In the genomic region with DNA sequence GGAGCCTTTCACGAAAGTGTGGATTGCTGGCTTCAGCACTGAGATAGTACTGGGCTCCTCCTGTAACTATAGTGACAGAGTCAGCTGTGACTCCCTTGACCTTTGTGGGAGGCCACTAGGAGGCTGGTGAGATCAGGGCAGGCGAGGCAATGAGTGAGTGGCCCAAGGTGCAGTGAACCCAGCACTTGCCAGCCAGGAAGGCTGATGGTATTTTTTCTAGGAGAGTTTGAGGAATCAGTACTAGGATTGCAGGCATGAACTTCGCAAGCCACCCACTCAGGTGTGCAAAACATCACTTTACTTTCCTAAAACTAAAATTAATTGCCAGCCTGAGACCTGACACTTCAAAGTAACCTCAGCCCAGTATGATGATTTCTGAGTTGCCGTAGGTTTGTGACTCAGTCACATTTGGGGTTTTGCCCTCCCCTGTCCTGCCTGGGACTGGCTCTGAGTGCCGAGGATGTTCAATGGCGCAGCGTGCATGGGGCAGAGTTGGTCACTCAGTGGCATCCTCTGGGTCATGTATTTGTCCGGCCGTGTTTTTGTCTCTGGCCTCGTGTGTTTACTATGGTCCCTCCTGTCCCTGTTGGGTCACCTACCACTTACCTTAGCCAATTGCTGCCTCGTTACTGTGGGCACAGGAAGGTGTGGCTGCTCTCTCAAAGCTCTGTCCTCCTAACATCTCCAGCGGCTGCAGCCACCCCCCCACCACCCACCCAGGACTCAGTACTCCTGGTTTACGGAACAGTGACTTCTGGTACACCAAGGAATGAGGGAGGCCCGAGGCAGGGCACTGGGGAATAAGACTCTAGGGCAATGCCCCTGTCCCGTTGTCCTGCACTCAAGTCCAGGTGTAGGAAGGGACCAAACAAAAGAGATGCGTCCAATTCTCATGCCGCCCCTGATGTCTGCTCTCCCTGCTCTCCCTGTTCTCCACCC, we compare ENCODE assay signal across 1 cellular context.
TF ChIP-seq lines count a peak whose summit lies in the region.

No MANE protein-coding gene starts in this region.

TF ChIP-seq in K562, 482 proteins besides CTCF, POLR2A, EP300 and RAD21 (continued from another document):
- TF ChIP-seq, protein P1, sequence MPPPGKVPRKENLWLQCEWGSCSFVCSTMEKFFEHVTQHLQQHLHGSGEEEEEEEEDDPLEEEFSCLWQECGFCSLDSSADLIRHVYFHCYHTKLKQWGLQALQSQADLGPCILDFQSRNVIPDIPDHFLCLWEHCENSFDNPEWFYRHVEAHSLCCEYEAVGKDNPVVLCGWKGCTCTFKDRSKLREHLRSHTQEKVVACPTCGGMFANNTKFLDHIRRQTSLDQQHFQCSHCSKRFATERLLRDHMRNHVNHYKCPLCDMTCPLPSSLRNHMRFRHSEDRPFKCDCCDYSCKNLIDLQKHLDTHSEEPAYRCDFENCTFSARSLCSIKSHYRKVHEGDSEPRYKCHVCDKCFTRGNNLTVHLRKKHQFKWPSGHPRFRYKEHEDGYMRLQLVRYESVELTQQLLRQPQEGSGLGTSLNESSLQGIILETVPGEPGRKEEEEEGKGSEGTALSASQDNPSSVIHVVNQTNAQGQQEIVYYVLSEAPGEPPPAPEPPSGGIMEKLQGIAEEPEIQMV (tag; conservative IDR thresholded peaks at IDR 0.05; ENCODE audit: low read depth): no peak
- TF ChIP-seq XRCC4 (IDR thresholded peaks at IDR 0.05; ENCODE audit: extremely low read depth, insufficient read depth, insufficient read length) (no peak), NR2C2 (CRISPR knock-in tag; IDR thresholded peaks at IDR 0.05) (no peak), NR2C2 (tag; IDR thresholded peaks at IDR 0.05) (peak; percentile 52; the same call in 1 of the 2 replicates), HOXB6 (CRISPR knock-in tag; IDR thresholded peaks at IDR 0.05; ENCODE audit: borderline replicate concordance) (no peak), ESRRA (IDR thresholded peaks at IDR 0.05; ENCODE audit: borderline replicate concordance, low read depth) (peak; percentile 87), NRF1 (conservative IDR thresholded peaks at IDR 0.05 in 1 of 2, IDR thresholded peaks at IDR 0.05 in 1 of 2) (no peak), HDGF (IDR thresholded peaks at IDR 0.05) (no peak), RFX1 (IDR thresholded peaks at IDR 0.05) (peak; percentile 78), NR2C1 (IDR thresholded peaks at IDR 0.05) (no peak), NR2C1 (tag; IDR thresholded peaks at IDR 0.05) (peak; percentile 28; the same call in 1 of the 2 replicates), CBFB (CRISPR knock-in tag; IDR thresholded peaks at IDR 0.05) (no peak), POLR2G (IDR thresholded peaks at IDR 0.05; ENCODE audit: low read depth, low read length) (no peak), CTBP1 (IDR thresholded peaks at IDR 0.05; ENCODE audit: borderline replicate concordance) (peak; percentile 16; the same call in 1 of the 2 replicates), DACH1 (IDR thresholded peaks at IDR 0.05; ENCODE audit: partially characterized antibody) (peak; percentile 75), FOS (IDR thresholded peaks at IDR 0.05; ENCODE audit: extremely low read depth, insufficient read length) (no peak)
